8 cellular contexts compared by ENCODE assay signal in the genomic region with DNA sequence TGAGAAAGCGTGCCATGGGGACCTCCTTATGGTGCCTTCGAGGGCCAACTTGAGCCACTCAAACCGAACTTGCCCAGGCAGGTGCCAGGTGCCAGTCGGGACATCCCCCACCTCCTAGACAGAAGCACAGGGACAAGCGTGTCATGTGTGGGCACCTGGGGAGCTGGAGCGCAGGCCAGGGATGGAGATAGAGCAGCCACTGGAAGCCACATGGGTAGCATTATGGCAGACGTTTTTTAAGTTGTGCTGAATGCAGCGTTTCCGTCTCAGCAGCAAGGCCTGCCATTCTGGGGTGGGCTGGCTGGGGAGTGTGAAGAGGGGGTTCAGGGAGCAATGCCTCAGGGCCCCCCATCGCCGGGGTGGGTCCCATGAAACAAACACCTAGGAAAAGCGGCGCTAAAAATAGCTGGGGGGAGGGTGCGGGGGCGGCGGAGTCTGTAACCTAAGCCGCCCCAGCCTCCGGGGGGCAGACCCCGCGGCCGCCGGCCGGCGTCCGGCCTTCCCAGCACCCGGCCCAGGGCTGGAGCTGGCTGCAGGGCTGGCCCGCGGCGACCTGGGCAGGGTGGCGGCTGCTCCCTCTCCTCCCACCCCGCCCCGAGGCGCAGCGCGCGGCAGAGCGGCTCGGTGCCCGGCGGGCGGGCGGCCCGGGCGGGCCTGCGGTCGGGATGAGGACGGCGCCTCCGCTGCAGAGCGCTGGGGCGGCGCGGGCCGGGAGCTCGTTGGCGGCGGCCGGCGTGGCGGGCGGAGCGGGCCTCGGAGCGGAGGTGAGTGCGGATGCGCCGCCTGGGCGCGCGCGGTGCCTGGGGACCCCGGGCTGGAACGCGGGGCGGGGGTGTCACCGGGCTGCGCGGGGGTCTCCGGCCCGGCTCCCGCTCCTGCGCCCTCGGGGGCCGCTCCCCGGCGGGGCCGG. TPM values are rescaled to one million over a fixed set of nuclear protein-coding genes. Genes with fewer than 3 reads are reported as not detected.
A peak's percentile ranks its signal among the peaks of the same experiment; 100 is the strongest.
DNase-seq lines count a peak whose midpoint lies in the region; ATAC-seq and TF ChIP-seq lines count a peak whose summit lies in the region.

Gene ZNF469 (plus strand): TSS at position 469 of the 910 bp plus-strand sequence. CDS start 44,512 bp downstream, outside the sequence.

- TF ChIP-seq CTCF in Peyer's patch (IDR thresholded peaks at IDR 0.05) (no peak), omental fat pad (IDR thresholded peaks at IDR 0.05) (no peak)

- H3K4me1 ChIP-seq in BLaER1 treated with 17β-estradiol and CSF1 and Interleukin-3, amounts not matched to agents 10 nM and 100 nM = peaks cover 22 to 38% (median 28%) of the 10 kb centered on the region in 10 experiments
- peaks cover 0 to 12% (median 2%) of the 10 kb centered on the region in 4 donors for H3K4me1 ChIP-seq in Peyer's patch
- H3K4me1 ChIP-seq in effector memory CD4-positive, alpha-beta T cell (ENCODE audit: control insufficient read depth, insufficient read depth, low read length, poor library complexity, severe bottlenecking) = peaks cover 5% of the 10 kb centered on the region

- no peak for TF ChIP-seq POLR2A in Peyer's patch (IDR thresholded peaks at IDR 0.05)

- peaks cover 58 to 77% (median 67%) of the 10 kb centered on the region in 11 experiments for H3K27me3 ChIP-seq in BLaER1 treated with 17β-estradiol and CSF1 and Interleukin-3, amounts not matched to agents 10 nM and 100 nM
- H3K27me3 ChIP-seq in Peyer's patch = peaks cover 0 to 13% of the 10 kb centered on the region in 2 donors
- peaks cover 22% of the 10 kb centered on the region for H3K27me3 ChIP-seq in effector memory CD4-positive, alpha-beta T cell (replicated peaks; ENCODE audit: control insufficient read depth, insufficient read depth, low read length, poor library complexity, severe bottlenecking)

- H3K36me3 ChIP-seq in BLaER1 treated with 17β-estradiol and CSF1 and Interleukin-3, amounts not matched to agents 10 nM and 100 nM = no peaks in the 10 kb centered on the region
- H3K36me3 ChIP-seq in Peyer's patch = no peaks in the 10 kb centered on the region
- H3K36me3 ChIP-seq in effector memory CD4-positive, alpha-beta T cell (ENCODE audit: control insufficient read depth, insufficient read depth, low read length) = no peaks in the 10 kb centered on the region

- H3K4me2 ChIP-seq in BLaER1 treated with 17β-estradiol and CSF1 and Interleukin-3, amounts not matched to agents 10 nM and 100 nM = peak within 1 kb of the TSS; percentile 66 to 85 (median 75)

- DNase-seq in Peyer's patch = no peak
- peak; percentile 22 for DNase-seq in germinal center (ENCODE audit: low spot score)
- DNase-seq in omental fat pad (ENCODE audit: low spot score) = no peak
- no peak for DNase-seq in effector memory CD4-positive, alpha-beta T cell

- H4K20me1 ChIP-seq in BLaER1 treated with 17β-estradiol and CSF1 and Interleukin-3, amounts not matched to agents 10 nM and 100 nM = peaks cover 0 to 43% (median 27%) of the 10 kb centered on the region in 11 experiments; a peak in 17 of 22 replicates

- H3K9ac ChIP-seq in BLaER1 treated with 17β-estradiol and CSF1 and Interleukin-3, amounts not matched to agents 10 nM and 100 nM = peak within 1 kb of the TSS in 6 of 11 experiments; percentile 17 to 42 (median 25); a peak in 7 of 22 replicates

- H3K9me3 ChIP-seq in BLaER1 treated with 17β-estradiol and CSF1 and Interleukin-3, amounts not matched to agents 10 nM and 100 nM (replicated peaks in 1 of 11) = peaks cover 0 to 9% (median 0%) of the 10 kb centered on the region in 11 experiments; a peak in 2 of 22 replicates
- H3K9me3 ChIP-seq in Peyer's patch = no peaks in the 10 kb centered on the region
- H3K9me3 ChIP-seq in effector memory CD4-positive, alpha-beta T cell (ENCODE audit: control insufficient read depth, low read length) = no peaks in the 10 kb centered on the region

- peak within 1 kb of the TSS; percentile 39 to 62 (median 45); a peak in 19 of 20 replicates for H3K4me3 ChIP-seq in BLaER1 treated with 17β-estradiol and CSF1 and Interleukin-3, amounts not matched to agents 10 nM and 100 nM
- peak within 1 kb of the TSS in 3 of 4 donors; percentile 38 to 44 (median 43) for H3K4me3 ChIP-seq in Peyer's patch
- H3K4me3 ChIP-seq in effector memory CD4-positive, alpha-beta T cell (ENCODE audit: insufficient read depth, low read depth, low read length, poor library complexity, severe bottlenecking) = no peak within 1 kb of the TSS

- ATAC-seq in omental fat pad (ENCODE audit: low FRiP score) (peak; percentile 12), HG02763 (IDR thresholded peaks at IDR 0.05; ENCODE audit: unreplicated experiment) (no peak), HG03039 (IDR thresholded peaks at IDR 0.05; ENCODE audit: unreplicated experiment) (no peak), HG02938 (IDR thresholded peaks at IDR 0.05; ENCODE audit: unreplicated experiment) (no peak)

- no peak within 1 kb of the TSS for H3K27ac ChIP-seq in BLaER1 treated with 17β-estradiol and CSF1 and Interleukin-3, amounts not matched to agents 10 nM and 100 nM
- no peak within 1 kb of the TSS for H3K27ac ChIP-seq in Peyer's patch
- H3K27ac ChIP-seq in effector memory CD4-positive, alpha-beta T cell (ENCODE audit: insufficient read depth, low read length, poor library complexity, severe bottlenecking) = no peak within 1 kb of the TSS

RNA-seq across cellular contexts. Expression of gene ZNF469, which starts in this region (rescaled TPM):
- 1 to 10 TPM in 1 of 4 donors, under 1 TPM in 3; 0.18 to 1.7 (median 0.64) TPM for total RNA-seq in Peyer's patch
- 10 to 100 TPM in 1 of 4 donors, 1 to 10 TPM in 1, under 1 TPM in 2; 0.74 to 10.9 (median 0.93) TPM for total RNA-seq in omental fat pad
